19 cellular contexts compared by ENCODE assay signal in genomic region chr1:205522692-205523091, GRCh38.
"Had no signal": no experiment of that assay in that cellular context is flagged by ENCODE, and none has a peak within 500 bp of the region (broad histone marks: within the 10 kb centered on the region; RNA-seq: fewer than 3 reads in every experiment).

No MANE protein-coding gene starts in this region.

- H3K27me3 ChIP-seq: MG63, SJCRH30 had no signal

- ATAC-seq: Panc1, PC-3, Right ventricle myocardium inferior, SK-N-SH treated with all-trans-retinoic acid at 6 μM for 48 hours had no signal

- H3K4me3 ChIP-seq: MG63, SJCRH30 had no signal

- H3K27ac ChIP-seq: SJCRH30 had no signal

- H3K9me3 ChIP-seq: MG63, SJCRH30 had no signal

- DNase-seq: IMR-90, Karpas-422, KG1, MG63, NCI-H1092, NCI-H1105 treated with DMSO at 0.1 percent for 48 hours, NCI-H1436, NCI-H187, NCI-H2029, NCI-H2171 treated with DMSO at 0.1 percent for 48 hours, NCI-H524 treated with DMSO at 0.1 percent for 48 hours, NCI-H69, NCI-H774, PC-3, SHP77 treated with DMSO at 0.1 percent for 48 hours, SJCRH30 had no signal
